In the genomic region with DNA sequence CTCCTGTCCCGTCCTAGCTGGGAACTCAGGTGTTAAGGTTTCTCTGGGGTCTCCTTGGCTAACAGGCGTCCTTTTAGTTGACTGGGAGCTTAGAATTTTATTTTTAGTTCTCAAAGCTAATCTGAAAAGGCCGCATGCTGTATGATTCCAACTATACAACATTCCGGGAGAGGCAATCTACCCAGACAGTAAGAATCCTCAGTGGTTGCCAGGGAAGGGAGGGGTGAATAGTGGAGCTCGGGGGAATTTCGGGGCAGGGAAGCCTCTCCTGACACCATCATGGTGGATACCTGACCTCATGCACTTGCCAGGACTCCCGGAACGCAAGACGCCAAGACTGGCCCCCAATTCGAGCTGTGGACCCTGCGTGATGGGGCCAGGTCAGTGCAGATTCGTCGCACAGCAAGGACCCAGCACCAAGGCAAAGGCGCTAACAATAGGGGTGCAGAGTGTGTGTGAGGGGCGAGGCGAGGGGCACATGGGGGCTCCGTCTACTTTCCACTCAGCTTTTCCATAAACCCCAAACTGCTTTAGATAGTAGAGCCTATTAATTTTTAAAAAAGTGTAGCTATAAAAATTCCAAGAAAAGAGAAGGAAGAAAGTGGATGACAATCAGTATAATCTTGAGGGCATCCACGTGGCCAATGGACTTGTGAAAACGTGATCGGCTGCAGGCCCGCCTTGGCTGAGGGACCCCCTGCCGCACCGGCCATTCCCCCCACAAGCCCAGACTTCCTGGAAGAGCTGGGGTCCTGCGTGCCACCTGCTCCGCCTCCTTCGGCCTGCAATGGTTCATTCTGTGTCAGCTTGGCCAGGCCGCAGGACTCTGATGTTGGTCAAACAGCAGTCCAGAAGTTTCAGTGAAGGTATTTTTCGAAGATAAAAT, we compare ENCODE assay signal across 1 cellular context.
TF ChIP-seq lines count a peak whose summit lies in the region.

No MANE protein-coding gene starts in this region.

TF ChIP-seq in K562, 482 proteins besides CTCF, POLR2A, EP300 and RAD21:
- TF ChIP-seq SIN3B (IDR thresholded peaks at IDR 0.05; ENCODE audit: low read depth) (no peak), L3MBTL2 (IDR thresholded peaks at IDR 0.05) (peak; percentile 20; the same call in 1 of the 2 replicates), SP2 (IDR thresholded peaks at IDR 0.05; ENCODE audit: extremely low read depth, low read depth, low read length, poor library complexity, severe bottlenecking) (no peak)
- TF ChIP-seq, protein P1, sequence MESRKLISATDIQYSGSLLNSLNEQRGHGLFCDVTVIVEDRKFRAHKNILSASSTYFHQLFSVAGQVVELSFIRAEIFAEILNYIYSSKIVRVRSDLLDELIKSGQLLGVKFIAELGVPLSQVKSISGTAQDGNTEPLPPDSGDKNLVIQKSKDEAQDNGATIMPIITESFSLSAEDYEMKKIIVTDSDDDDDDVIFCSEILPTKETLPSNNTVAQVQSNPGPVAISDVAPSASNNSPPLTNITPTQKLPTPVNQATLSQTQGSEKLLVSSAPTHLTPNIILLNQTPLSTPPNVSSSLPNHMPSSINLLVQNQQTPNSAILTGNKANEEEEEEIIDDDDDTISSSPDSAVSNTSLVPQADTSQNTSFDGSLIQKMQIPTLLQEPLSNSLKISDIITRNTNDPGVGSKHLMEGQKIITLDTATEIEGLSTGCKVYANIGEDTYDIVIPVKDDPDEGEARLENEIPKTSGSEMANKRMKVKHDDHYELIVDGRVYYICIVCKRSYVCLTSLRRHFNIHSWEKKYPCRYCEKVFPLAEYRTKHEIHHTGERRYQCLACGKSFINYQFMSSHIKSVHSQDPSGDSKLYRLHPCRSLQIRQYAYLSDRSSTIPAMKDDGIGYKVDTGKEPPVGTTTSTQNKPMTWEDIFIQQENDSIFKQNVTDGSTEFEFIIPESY (CRISPR knock-in tag; IDR thresholded peaks at IDR 0.05) = 0 out of 2 replicates have a peak, but pooled peaks have one; percentile 39
